Comparison of ENCODE assay signal across 1 cellular context in the genomic region with DNA sequence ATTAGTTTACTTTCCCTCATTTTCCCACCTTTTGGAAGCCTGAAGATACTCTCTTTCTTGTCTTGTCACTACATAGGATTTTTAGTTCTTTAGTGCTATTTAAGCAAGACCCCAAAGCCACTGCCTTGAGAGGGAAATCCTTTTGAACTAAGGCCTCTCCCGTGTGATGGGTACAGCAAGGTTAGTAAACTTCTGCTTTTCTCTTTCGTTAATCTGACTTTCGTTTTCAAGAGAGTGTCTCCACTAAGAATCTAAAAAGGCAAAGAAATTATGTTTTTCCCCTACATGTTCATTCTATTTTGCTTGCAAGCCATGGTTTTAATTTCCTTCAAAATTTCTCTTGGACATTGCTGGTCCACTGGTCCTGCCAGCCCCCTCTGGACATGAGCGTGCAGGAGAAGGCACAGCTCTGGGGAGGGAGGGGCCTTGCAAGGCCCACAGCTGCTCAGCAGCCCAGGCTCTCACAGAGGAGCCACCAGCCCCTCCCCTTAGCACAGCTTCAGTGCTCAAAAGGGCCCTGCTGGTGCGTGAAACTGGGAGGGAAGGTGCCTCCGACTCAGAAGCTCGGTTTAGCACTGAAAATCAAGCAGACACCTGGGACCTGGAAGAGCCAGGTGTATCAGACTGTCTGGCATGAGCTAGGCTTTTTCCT.
TF ChIP-seq lines count a peak whose summit lies in the region.

No MANE protein-coding gene starts in this region.

TF ChIP-seq in HEK293, 187 proteins besides CTCF, POLR2A, EP300 and RAD21 (continued from another document):
- TF ChIP-seq, protein P1, sequence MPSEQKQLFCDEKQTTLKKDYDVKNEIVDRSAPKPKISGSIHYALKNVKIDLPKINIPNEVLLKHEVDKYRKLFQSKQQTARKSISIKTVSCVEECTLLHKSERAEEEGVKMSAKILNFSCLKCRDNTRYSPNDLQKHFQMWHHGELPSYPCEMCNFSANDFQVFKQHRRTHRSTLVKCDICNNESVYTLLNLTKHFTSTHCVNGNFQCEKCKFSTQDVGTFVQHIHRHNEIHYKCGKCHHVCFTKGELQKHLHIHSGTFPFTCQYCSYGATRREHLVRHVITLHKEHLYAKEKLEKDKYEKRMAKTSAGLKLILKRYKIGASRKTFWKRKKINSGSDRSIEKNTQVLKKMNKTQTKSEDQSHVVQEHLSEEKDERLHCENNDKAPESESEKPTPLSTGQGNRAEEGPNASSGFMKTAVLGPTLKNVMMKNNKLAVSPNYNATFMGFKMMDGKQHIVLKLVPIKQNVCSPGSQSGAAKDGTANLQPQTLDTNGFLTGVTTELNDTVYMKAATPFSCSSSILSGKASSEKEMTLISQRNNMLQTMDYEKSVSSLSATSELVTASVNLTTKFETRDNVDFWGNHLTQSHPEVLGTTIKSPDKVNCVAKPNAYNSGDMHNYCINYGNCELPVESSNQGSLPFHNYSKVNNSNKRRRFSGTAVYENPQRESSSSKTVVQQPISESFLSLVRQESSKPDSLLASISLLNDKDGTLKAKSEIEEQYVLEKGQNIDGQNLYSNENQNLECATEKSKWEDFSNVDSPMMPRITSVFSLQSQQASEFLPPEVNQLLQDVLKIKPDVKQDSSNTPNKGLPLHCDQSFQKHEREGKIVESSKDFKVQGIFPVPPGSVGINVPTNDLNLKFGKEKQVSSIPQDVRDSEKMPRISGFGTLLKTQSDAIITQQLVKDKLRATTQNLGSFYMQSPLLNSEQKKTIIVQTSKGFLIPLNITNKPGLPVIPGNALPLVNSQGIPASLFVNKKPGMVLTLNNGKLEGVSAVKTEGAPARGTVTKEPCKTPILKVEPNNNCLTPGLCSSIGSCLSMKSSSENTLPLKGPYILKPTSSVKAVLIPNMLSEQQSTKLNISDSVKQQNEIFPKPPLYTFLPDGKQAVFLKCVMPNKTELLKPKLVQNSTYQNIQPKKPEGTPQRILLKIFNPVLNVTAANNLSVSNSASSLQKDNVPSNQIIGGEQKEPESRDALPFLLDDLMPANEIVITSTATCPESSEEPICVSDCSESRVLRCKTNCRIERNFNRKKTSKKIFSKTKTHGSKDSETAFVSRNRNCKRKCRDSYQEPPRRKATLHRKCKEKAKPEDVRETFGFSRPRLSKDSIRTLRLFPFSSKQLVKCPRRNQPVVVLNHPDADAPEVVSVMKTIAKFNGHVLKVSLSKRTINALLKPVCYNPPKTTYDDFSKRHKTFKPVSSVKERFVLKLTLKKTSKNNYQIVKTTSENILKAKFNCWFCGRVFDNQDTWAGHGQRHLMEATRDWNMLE (tag by site-specific recombination; conservative IDR thresholded peaks at IDR 0.05; ENCODE audit: low read depth) = no peak
- TF ChIP-seq ZNF16 (tag by site-specific recombination; IDR thresholded peaks at IDR 0.05; ENCODE audit: low read depth) = no peak
- TF ChIP-seq ZNF473 (tag by site-specific recombination; IDR thresholded peaks at IDR 0.05) = no peak
TF ChIP-seq in HEK293: peak in this region for 1.
